ENCODE assay signal across 8 cellular contexts in the genomic region with DNA sequence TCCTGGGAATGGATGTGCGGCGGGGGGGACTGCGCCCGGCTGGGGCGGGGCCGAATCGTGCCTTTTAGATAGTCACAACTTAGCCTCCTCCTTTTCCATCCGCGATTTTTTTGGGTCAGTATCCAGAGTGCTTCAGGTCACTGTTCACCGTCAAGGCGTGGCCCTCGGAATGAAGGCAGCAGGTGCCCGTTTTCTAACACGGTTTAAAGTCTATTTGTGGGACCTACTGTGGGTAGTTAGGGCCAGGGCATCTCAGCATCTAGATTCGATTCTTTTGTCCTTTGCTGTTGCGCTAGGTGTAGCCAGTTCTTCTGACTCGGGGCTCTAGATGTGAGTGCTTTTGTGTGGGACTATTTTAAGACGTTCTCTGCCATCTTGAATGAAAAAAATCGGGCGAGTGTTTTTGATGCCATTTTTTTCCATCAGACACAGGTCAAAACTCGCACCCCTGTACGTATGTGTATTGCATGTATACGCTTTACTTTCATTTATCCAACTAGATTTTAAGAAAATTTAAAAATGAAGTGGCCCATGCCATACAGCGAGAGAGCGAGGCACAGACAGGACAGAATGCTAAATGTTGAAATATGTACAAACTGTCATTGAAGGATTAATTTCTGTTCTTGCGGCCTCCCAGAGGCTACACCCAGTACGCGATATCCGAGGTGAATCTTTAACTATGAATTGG. TPM values are rescaled to one million over a fixed set of nuclear protein-coding genes. Genes with fewer than 3 reads are reported as not detected.
A peak's percentile ranks its signal among the peaks of the same experiment; 100 is the strongest.
DNase-seq lines count a peak whose midpoint lies in the region; ATAC-seq and TF ChIP-seq lines count a peak whose summit lies in the region.

No MANE protein-coding gene starts in this region.

- H3K36me3 ChIP-seq in DND-41 (ENCODE audit: insufficient read depth, low read length) (no peaks in the 10 kb centered on the region), H7 (replicated peaks; ENCODE audit: control insufficient read depth, insufficient read depth, low read length) (no peaks in the 10 kb centered on the region), esophagus muscularis mucosa (no peaks in the 10 kb centered on the region), neural progenitor cell (no peaks in the 10 kb centered on the region)

- no peak for TF ChIP-seq CTCF in DND-41 (IDR thresholded peaks at IDR 0.05; ENCODE audit: borderline replicate concordance, extremely low read depth, low read length, poor library complexity, severe bottlenecking)
- TF ChIP-seq CTCF in activated B cell treated with CpG ODN at 0.5 μM for 24 hours (IDR thresholded peaks at IDR 0.05): no peak
- TF ChIP-seq CTCF in esophagus muscularis mucosa (IDR thresholded peaks at IDR 0.05): no peak
- TF ChIP-seq CTCF in neural progenitor cell (IDR thresholded peaks at IDR 0.05): no peak

- H3K9me3 Mint-ChIP-seq in activated B cell treated with CpG ODN at 0.5 μM for 24 hours (no peaks in the 10 kb centered on the region), neural progenitor cell (peaks cover 3% of the 10 kb centered on the region)

- H3K4me1 Mint-ChIP-seq in activated B cell treated with CpG ODN at 0.5 μM for 24 hours (peaks cover 42% of the 10 kb centered on the region), neural progenitor cell (peaks cover 32% of the 10 kb centered on the region)

- peak; percentile 58 for DNase-seq in DND-41
- DNase-seq in H7: no peak
- peak; percentile 26 for DNase-seq in NCI-H187 treated with DMSO at 0.1 percent for 48 hours (lab: John Stamatoyannopoulos, UW)
- no peak for DNase-seq in activated B cell treated with CpG ODN at 0.5 μM for 24 hours
- no peak for DNase-seq in esophagus muscularis mucosa (ENCODE audit: extremely low spot score)
- DNase-seq in neural progenitor cell (ENCODE audit: low spot score): no peak
- DNase-seq in germinal center (ENCODE audit: low spot score): no peak

- H3K27me3 Mint-ChIP-seq in activated B cell treated with CpG ODN at 0.5 μM for 24 hours (no peaks in the 10 kb centered on the region), neural progenitor cell (ENCODE audit: insufficient read depth, low read depth) (no peaks in the 10 kb centered on the region)

- H3K79me2 ChIP-seq in DND-41 (ENCODE audit: insufficient read depth, low read length) (peaks cover 57% of the 10 kb centered on the region), neural progenitor cell (ENCODE audit: low read depth) (peaks cover 91% of the 10 kb centered on the region)

- H3F3A ChIP-seq in neural progenitor cell (ENCODE audit: low read depth): peaks cover 24% of the 10 kb centered on the region

- H3K4me3 Mint-ChIP-seq in activated B cell treated with CpG ODN at 0.5 μM for 24 hours (peak overlapping the region; percentile 96), neural progenitor cell (peak overlapping the region; percentile 97)

- H4K20me1 ChIP-seq in DND-41 (ENCODE audit: insufficient read depth, low read length): peaks cover 20% of the 10 kb centered on the region; the same call in 1 of the 2 replicates
- peaks cover 34% of the 10 kb centered on the region for H4K20me1 ChIP-seq in neural progenitor cell (ENCODE audit: low read depth)

- POLR2A ChIA-PET in activated B cell treated with CpG ODN at 0.5 μM for 24 hours (lab: Charles Lee): interaction anchor here (0.9 to 3.3 kb wide), 6 partner anchors 8 to 329 kb away, joined by 3 to 26 read pairs (median 6); a partner anchor contains a TSS

- peaks cover 11% of the 10 kb centered on the region for H3K36me3 Mint-ChIP-seq in activated B cell treated with CpG ODN at 0.5 μM for 24 hours (ENCODE audit: low read depth)
- peaks cover 16% of the 10 kb centered on the region for H3K36me3 Mint-ChIP-seq in neural progenitor cell

- H3K4me3 ChIP-seq in DND-41 (ENCODE audit: low read depth in 1 of 2, low read length in 2 of 2) (peak overlapping the region; percentile 78 to 90), H7 (ENCODE audit: insufficient read depth, low read depth, low read length) (peak overlapping the region; percentile 85), esophagus muscularis mucosa (peak overlapping the region; percentile 73 to 89 (median 86)), neural progenitor cell (peak overlapping the region; percentile 71)

- intact Hi-C loops in activated B cell treated with CpG ODN at 0.5 μM for 24 hours (cut with micrococcal nuclease) (loop anchor here (1.0 to 10.0 kb wide), 11 partner anchors 8 to 1776 kb away; a partner anchor contains a TSS), esophagus muscularis mucosa (cut with DNase I) (loop anchor here (5.0 to 10.0 kb wide), 3 partner anchors 101 to 316 kb away; no protein-coding TSS in a partner anchor)

- peak overlapping the region; percentile 71 for H3K9ac ChIP-seq in DND-41 (ENCODE audit: low read depth, low read length)
- H3K9ac ChIP-seq in neural progenitor cell: peak overlapping the region; percentile 54

- no peak for TF ChIP-seq EP300 in esophagus muscularis mucosa (IDR thresholded peaks at IDR 0.05)

- H3K27ac ChIP-seq in DND-41 (ENCODE audit: low read length) (peak overlapping the region; percentile 73), esophagus muscularis mucosa (replicated peaks in 1 of 4) (peak overlapping the region; percentile 92 to 99 (median 98)), neural progenitor cell (peak overlapping the region; percentile 96)

- no peaks in the 10 kb centered on the region for H3K27me3 ChIP-seq in DND-41 (ENCODE audit: insufficient read depth, low read length, poor library complexity)
- H3K27me3 ChIP-seq in H7 (ENCODE audit: control insufficient read depth, insufficient read depth, low read length): no peaks in the 10 kb centered on the region
- H3K27me3 ChIP-seq in esophagus muscularis mucosa: no peaks in the 10 kb centered on the region
- H3K27me3 ChIP-seq in neural progenitor cell: no peaks in the 10 kb centered on the region

- under 1% methylated on average over 17 of the region's 29 CpGs for WGBS in esophagus muscularis mucosa

- peak overlapping the region; percentile 70 for H2AFZ ChIP-seq in DND-41 (ENCODE audit: low read depth, low read length)
- peak overlapping the region; percentile 87 for H2AFZ ChIP-seq in neural progenitor cell (replicated peaks)

- H3K9me3 ChIP-seq in DND-41 (ENCODE audit: insufficient read depth, low read length, severe bottlenecking) (no peaks in the 10 kb centered on the region), esophagus muscularis mucosa (no peaks in the 10 kb centered on the region), neural progenitor cell (ENCODE audit: low read depth) (no peaks in the 10 kb centered on the region)

- ATAC-seq in DND-41 (ENCODE audit: insufficient read depth, low read depth): peak; percentile 10
- ATAC-seq in activated B cell treated with CpG ODN at 0.5 μM for 24 hours (ENCODE audit: low read depth): no peak
- no peak for ATAC-seq in HG02970 (IDR thresholded peaks at IDR 0.05; ENCODE audit: low FRiP score, unreplicated experiment)

- no peak for TF ChIP-seq POLR2A in esophagus muscularis mucosa (IDR thresholded peaks at IDR 0.05; ENCODE audit: low read depth)

- peaks cover 37% of the 10 kb centered on the region for H3K4me1 ChIP-seq in DND-41 (ENCODE audit: insufficient read depth, low read length)
- peaks cover 35 to 67% (median 60%) of the 10 kb centered on the region in 4 donors for H3K4me1 ChIP-seq in esophagus muscularis mucosa
- H3K4me1 ChIP-seq in neural progenitor cell: peaks cover 41% of the 10 kb centered on the region

- H3K27ac Mint-ChIP-seq in activated B cell treated with CpG ODN at 0.5 μM for 24 hours: peak overlapping the region; percentile 95
- peak overlapping the region; percentile 67 for H3K27ac Mint-ChIP-seq in neural progenitor cell

- CTCF ChIA-PET in activated B cell treated with CpG ODN at 0.5 μM for 24 hours (lab: Charles Lee): interaction anchor here (0.9 to 1.7 kb wide), 4 partner anchors 99 to 343 kb away, joined by 3 to 9 read pairs (median 4); no protein-coding TSS in a partner anchor

- H3K4me2 ChIP-seq in DND-41 (ENCODE audit: insufficient read depth, low read length) (peak overlapping the region; percentile 71), neural progenitor cell (peak overlapping the region; percentile 96)

RNA-seq across cellular contexts. Expression of a gene that starts 0.7 kb away (rescaled TPM):
- total RNA-seq in H7 (2014; rRNA removed; shearing (Covaris generic)): 53.3 and 61.3 TPM in 2 replicates
- 47.2 and 58.7 TPM in 2 replicates for total RNA-seq in activated B cell treated with CpG ODN at 0.5 μM for 24 hours
- total RNA-seq in esophagus muscularis mucosa: 10 to 100 TPM; 73.0 to 90.3 (median 87.0) TPM
- 89.8 and 126 TPM in 2 replicates for total RNA-seq in neural progenitor cell (ENCODE audit: low replicate concordance)

RNA-seq across cellular contexts. Expression of a gene that starts 1.0 kb away (rescaled TPM):
- total RNA-seq in H7 (2014; rRNA removed; shearing (Covaris generic)): 11.1 and 16.1 TPM in 2 replicates
- total RNA-seq in activated B cell treated with CpG ODN at 0.5 μM for 24 hours (3.7 and 5.4 TPM in 2 replicates), esophagus muscularis mucosa (10 to 100 TPM; 30.5 to 48.6 (median 37.3) TPM), neural progenitor cell (ENCODE audit: low replicate concordance) (25.4 and 32.0 TPM in 2 replicates)

Comparison
In these comparisons a context has a peak if more than half of its experiments do, and no peak if none do; other contexts are left out.
1. DNase-seq: peak in DND-41 (single experiment) and NCI-H187 treated with DMSO at 0.1 percent for 48 hours (single experiment); none in H7 (single experiment), activated B cell treated with CpG ODN at 0.5 μM for 24 hours (single experiment), esophagus muscularis mucosa (single experiment), neural progenitor cell (single experiment) and germinal center (single experiment).
2. Peak in every context shown above with its lines, with median percentiles within 50 percentile points of each other: H3K27ac ChIP-seq and H3K4me3 ChIP-seq.